In genomic region chr7:1080251-1080917, GRCh38 we compare ENCODE assay signal across 27 cellular contexts. TPM values are rescaled to one million over a fixed set of nuclear protein-coding genes. Genes with fewer than 3 reads are reported as not detected.
A peak's percentile ranks its signal among the peaks of the same experiment; 100 is the strongest.
DNase-seq lines count a peak whose midpoint lies in the region; ATAC-seq, FAIRE-seq and TF ChIP-seq lines count a peak whose summit lies in the region.
"Had no signal": no experiment of that assay in that cellular context is flagged by ENCODE, and none has a peak within 500 bp of the region (broad histone marks: within the 10 kb centered on the region; RNA-seq: fewer than 3 reads in every experiment).

No MANE protein-coding gene starts in this region.

- H3K4me1 Mint-ChIP-seq in brain = peaks cover 54% of the 10 kb centered on the region
- no peaks in the 10 kb centered on the region for H3K4me1 Mint-ChIP-seq in CD8-positive, alpha-beta memory T cell

- H3K27me3 ChIP-seq in trophoblast cell (ENCODE audit: insufficient read depth, low read length) = no peaks in the 10 kb centered on the region
- H3K27me3 ChIP-seq in CD8-positive, alpha-beta memory T cell (ENCODE audit: insufficient read depth, low read length, poor library complexity, severe bottlenecking) = no peaks in the 10 kb centered on the region

- H4K8ac ChIP-seq in trophoblast cell (ENCODE audit: low read depth, low read length) = no peak overlapping the region

- POLR2A ChIA-PET in CD8-positive, alpha-beta memory T cell (lab: Charles Lee) = no interaction called here

- no peak overlapping the region for H2AFZ ChIP-seq in trophoblast cell (ENCODE audit: insufficient read depth, low read length, poor library complexity)
- H2AFZ ChIP-seq: GM23338, PC-9 had no signal

- WGBS in trophoblast cell (ENCODE audit: extremely low coverage, insufficient coverage, insufficient read length) = no CpG with 5 or more reads among the region's 38 CpGs

- no peaks in the 10 kb centered on the region for H3K9me3 Mint-ChIP-seq in brain
- no peaks in the 10 kb centered on the region for H3K9me3 Mint-ChIP-seq in CD8-positive, alpha-beta memory T cell
- H3K9me3 Mint-ChIP-seq: CD4-positive, CD25-positive, alpha-beta regulatory T cell; GM23338 had no signal

- H4K91ac ChIP-seq in trophoblast cell (ENCODE audit: low read depth, low read length) = no peak overlapping the region

- ATAC-seq in left lobe of liver = peak; percentile 31
- ATAC-seq in HG03469 (IDR thresholded peaks at IDR 0.05; ENCODE audit: unreplicated experiment) = no peak
- ATAC-seq: A549, GM23338 had no signal

- H2BK5ac ChIP-seq in trophoblast cell (ENCODE audit: low read depth, low read length, poor library complexity) = no peak overlapping the region

- no peaks in the 10 kb centered on the region for H3K36me3 Mint-ChIP-seq in brain
- H3K36me3 Mint-ChIP-seq in CD8-positive, alpha-beta memory T cell = peaks cover 0 to 1% (median 0%) of the 10 kb centered on the region in 3 donors
- H3K36me3 Mint-ChIP-seq: CD4-positive, CD25-positive, alpha-beta regulatory T cell had no signal

- peaks cover 17 to 19% of the 10 kb centered on the region in 2 experiments for H3K4me1 ChIP-seq in trophoblast cell (ENCODE audit: control insufficient read depth in 1 of 2, insufficient read depth in 2 of 2, low read length in 2 of 2)
- H3K4me1 ChIP-seq in CD8-positive, alpha-beta memory T cell (ENCODE audit: insufficient read depth, low read length) = no peaks in the 10 kb centered on the region
- H3K4me1 ChIP-seq: A549 had no signal

- H2AK5ac ChIP-seq in trophoblast cell (ENCODE audit: low read length) = no peak overlapping the region

- peaks cover 0 to 2% of the 10 kb centered on the region in 2 experiments for H3K36me3 ChIP-seq in trophoblast cell (ENCODE audit: control insufficient read depth in 1 of 2, insufficient read depth in 2 of 2, low read length in 2 of 2)
- H3K36me3 ChIP-seq in CD8-positive, alpha-beta memory T cell (ENCODE audit: insufficient read depth, low read length) = no peaks in the 10 kb centered on the region

- no peak overlapping the region for H4K12ac ChIP-seq in trophoblast cell (ENCODE audit: low read depth, low read length)

- H3K14ac ChIP-seq in trophoblast cell (ENCODE audit: low read length) = no peak overlapping the region

- no peak overlapping the region for H2BK120ac ChIP-seq in trophoblast cell (ENCODE audit: insufficient read depth, low read length, poor library complexity)

- no peak overlapping the region for H3K4ac ChIP-seq in trophoblast cell (ENCODE audit: low read depth, low read length)

- H3K27ac Mint-ChIP-seq in brain = peak overlapping the region in 3 of 5 experiments; percentile 45 to 96 (median 82)
- no peak overlapping the region for H3K27ac Mint-ChIP-seq in CD8-positive, alpha-beta memory T cell
- H3K27ac Mint-ChIP-seq: B cell; CD4-positive, CD25-positive, alpha-beta regulatory T cell; GM23338 had no signal

- no peak overlapping the region for H3K27ac ChIP-seq in trophoblast cell (ENCODE audit: low read depth, low read length)
- no peak overlapping the region for H3K27ac ChIP-seq in CD8-positive, alpha-beta memory T cell (ENCODE audit: low read depth, low read length)
- H3K27ac ChIP-seq: A549, PC-9 had no signal

- DNase-seq in HTR-8/SVneo (ENCODE audit: insufficient read length, low spot score) = no peak
- DNase-seq in left lobe of liver (ENCODE audit: low spot score) = no peak
- peak; percentile 44 to 72 for DNase-seq in trophoblast cell
- DNase-seq in SIG-M5 (lab: John Stamatoyannopoulos, UW) = no peak
- DNase-seq in DMS 273 treated with DMSO at 0.1 percent for 48 hours (lab: John Stamatoyannopoulos, UW) = no peak
- DNase-seq in CD8-positive, alpha-beta memory T cell = no peak
- DNase-seq: CD4-positive, CD25-positive, alpha-beta regulatory T cell; COR-L47; DND-41; HCEC 1CT; KG1; NCI-H1092 treated with DMSO at 0.1 percent for 48 hours; NCI-H1436 treated with DMSO at 0.1 percent for 48 hours; NCI-H2029; NCI-H2227 treated with DMSO at 0.1 percent for 48 hours; NCI-H510A; NCI-H748 treated with DMSO at 0.1 percent for 48 hours; PC-9; RPMI8226; SHP77; SK-N-SH had no signal

- FAIRE-seq in HTR-8/SVneo (lab: Jason Lieb, UNC) = peak; percentile 57
- FAIRE-seq: A549, GM12892 had no signal

- H3K4me3 ChIP-seq in trophoblast cell (ENCODE audit: low read depth, low read length) = no peak overlapping the region
- H3K4me3 ChIP-seq in CD8-positive, alpha-beta memory T cell (ENCODE audit: low read length) = no peak overlapping the region
- H3K4me3 ChIP-seq: A549, GM23338, PC-9 had no signal

- peaks cover 3% of the 10 kb centered on the region for H3K27me3 Mint-ChIP-seq in brain
- no peaks in the 10 kb centered on the region for H3K27me3 Mint-ChIP-seq in CD8-positive, alpha-beta memory T cell
- H3K27me3 Mint-ChIP-seq: B cell; CD4-positive, CD25-positive, alpha-beta regulatory T cell had no signal

- no peak overlapping the region for H3K18ac ChIP-seq in trophoblast cell (ENCODE audit: low read length)

- H3K9ac ChIP-seq in trophoblast cell (ENCODE audit: low read length) = no peak overlapping the region
- H3K9ac ChIP-seq: SK-N-SH had no signal

- no peak overlapping the region for H2BK12ac ChIP-seq in trophoblast cell (ENCODE audit: low read length)

- peak overlapping the region in 1 of 5 experiments; percentile 13 for H3K4me3 Mint-ChIP-seq in brain
- no peak overlapping the region for H3K4me3 Mint-ChIP-seq in CD8-positive, alpha-beta memory T cell
- H3K4me3 Mint-ChIP-seq: B cell; CD4-positive, CD25-positive, alpha-beta regulatory T cell; GM23338 had no signal

- CTCF ChIA-PET in CD8-positive, alpha-beta memory T cell (lab: Charles Lee) = interaction anchor here (1.2 to 1.5 kb wide), 2 partner anchors 87 to 96 kb away, joined by 3 to 5 read pairs; no protein-coding TSS in a partner anchor

- no peaks in the 10 kb centered on the region for H3K9me3 ChIP-seq in trophoblast cell (ENCODE audit: insufficient read depth, low read depth, low read length)
- no peaks in the 10 kb centered on the region for H3K9me3 ChIP-seq in CD8-positive, alpha-beta memory T cell (ENCODE audit: low read length)
- H3K9me3 ChIP-seq: A549, SK-N-SH had no signal

- no peak overlapping the region for H3K23ac ChIP-seq in trophoblast cell (ENCODE audit: low read length)

- no peak for TF ChIP-seq CTCF in brain (conservative IDR thresholded peaks at IDR 0.05)

- H3K79me2 ChIP-seq in trophoblast cell (ENCODE audit: control insufficient read depth, insufficient read depth, low read length, poor library complexity) = no peaks in the 10 kb centered on the region

- H3K4me2 ChIP-seq in trophoblast cell (ENCODE audit: low read length) = no peak overlapping the region
- H3K4me2 ChIP-seq: A549, GM23338, PC-9, SK-N-SH had no signal

- H3K79me1 ChIP-seq in trophoblast cell (ENCODE audit: low read length) = no peaks in the 10 kb centered on the region

RNA-seq across cellular contexts. Expression of gene GPER1, which starts 7.5 kb away (rescaled TPM):
- 10.9 TPM for polyA plus RNA-seq in brain (ENCODE audit: insufficient read depth, low read depth, low replicate concordance)
- total RNA-seq in left lobe of liver = 29.8 TPM
- 5.2 and 5.3 TPM in 2 replicates for polyA plus RNA-seq in trophoblast cell (2013)
- not detected for total RNA-seq in CD8-positive, alpha-beta memory T cell
- 0.17 TPM for polyA plus RNA-seq in CD8-positive, alpha-beta memory T cell
- total RNA-seq: CD4-positive, CD25-positive, alpha-beta regulatory T cell; GM23338 had no signal

RNA-seq across cellular contexts. Expression of gene GPR146, which starts 36.0 kb away (rescaled TPM):
- 10.5 TPM for polyA plus RNA-seq in brain (ENCODE audit: insufficient read depth, low read depth, low replicate concordance)
- total RNA-seq in left lobe of liver = 28.1 TPM
- polyA plus RNA-seq in trophoblast cell (2013) = 5.6 and 6.0 TPM in 2 replicates
- total RNA-seq in CD8-positive, alpha-beta memory T cell = under 1 TPM; 0.55 to 0.70 TPM
- polyA plus RNA-seq in CD8-positive, alpha-beta memory T cell = 1.2 TPM

Comparison
In these comparisons a context has a peak if more than half of its experiments do, and no peak if none do; other contexts are left out.
1. DNase-seq: peak in trophoblast cell (2 of 2); none in HTR-8/SVneo (single experiment), left lobe of liver (single experiment), SIG-M5 (single experiment), DMS 273 treated with DMSO at 0.1 percent for 48 hours (single experiment) and CD8-positive, alpha-beta memory T cell (0 of 5).
2. H3K27ac Mint-ChIP-seq: peak in brain (3 of 5); none in CD8-positive, alpha-beta memory T cell (0 of 8).
3. RNA of gene GPER1, which starts 7.5 kb away (total RNA-seq): 29.8 TPM in left lobe of liver (single experiment); not detected in CD8-positive, alpha-beta memory T cell; every median in the first group is over 10 times any median in the second.
4. RNA of gene GPR146, which starts 36.0 kb away (total RNA-seq): 28.1 TPM in left lobe of liver (single experiment); 0.55 to 0.70 TPM in CD8-positive, alpha-beta memory T cell; every median in the first group is over 10 times any median in the second.